In genomic region chr17:74452841-74453661, GRCh38 we compare ENCODE assay signal across 9 cellular contexts. TPM values are rescaled to one million over a fixed set of nuclear protein-coding genes. Genes with fewer than 3 reads are reported as not detected.
A peak's percentile ranks its signal among the peaks of the same experiment; 100 is the strongest.
DNase-seq lines count a peak whose midpoint lies in the region; ATAC-seq and TF ChIP-seq lines count a peak whose summit lies in the region.
"Had no signal": no experiment of that assay in that cellular context is flagged by ENCODE, and none has a peak within 500 bp of the region (broad histone marks: within the 10 kb centered on the region; RNA-seq: fewer than 3 reads in every experiment).

No MANE protein-coding gene starts in this region.

- H3K27ac ChIP-seq in GM23338 (ENCODE audit: low read depth) = no peak overlapping the region
- H3K27ac ChIP-seq in right cardiac atrium (ENCODE audit: low read length) = peak overlapping the region; percentile 53
- H3K27ac ChIP-seq: epithelial cell of prostate had no signal

- H3K27me3 ChIP-seq in GM23338 (ENCODE audit: insufficient read depth) (peaks cover 28% of the 10 kb centered on the region), right cardiac atrium (ENCODE audit: control insufficient read depth, insufficient read depth) (no peaks in the 10 kb centered on the region)

- H3K79me2 ChIP-seq in GM23338 (replicated peaks; ENCODE audit: insufficient read depth) = no peaks in the 10 kb centered on the region

- CTCF ChIA-PET in T-cell (lab: Charles Lee) = interaction anchor here in 1 of 2 donors (0.5 kb wide), 1 partner anchor 89 kb away, joined by 3 read pairs; no protein-coding TSS in a partner anchor

- TF ChIP-seq CTCF in GM23338 (conservative IDR thresholded peaks at IDR 0.05; ENCODE audit: low read depth in 2 of 2) = no peak

- H3F3A ChIP-seq in GM23338 (replicated peaks; ENCODE audit: low read depth) = no peaks in the 10 kb centered on the region; the same call in 1 of the 2 replicates

- H3K4me1 ChIP-seq in GM23338 (ENCODE audit: insufficient read depth) = peaks cover 18% of the 10 kb centered on the region
- peaks cover 15% of the 10 kb centered on the region for H3K4me1 ChIP-seq in right cardiac atrium (ENCODE audit: control insufficient read depth, insufficient read depth, low read length)

- no peaks in the 10 kb centered on the region for H4K20me1 ChIP-seq in GM23338 (replicated peaks; ENCODE audit: insufficient read depth)

- WGBS in right cardiac atrium = 54% methylated on average over 22 of the region's 22 CpGs

- H3K4me1 Mint-ChIP-seq in GM23338 (peaks cover 45% of the 10 kb centered on the region), T-cell (peaks cover 5 to 32% (median 23%) of the 10 kb centered on the region in 3 donors)

- H3K27ac Mint-ChIP-seq in GM23338 (no peak overlapping the region), T-cell (no peak overlapping the region)

- H3K9me3 Mint-ChIP-seq in GM23338 (no peaks in the 10 kb centered on the region), T-cell (no peaks in the 10 kb centered on the region)

- no peaks in the 10 kb centered on the region for H3K9me2 ChIP-seq in GM23338 (ENCODE audit: insufficient read depth)

- POLR2A ChIA-PET in T-cell (lab: Charles Lee) = no interaction called here

- ATAC-seq in GM23338 (peak; percentile 7), T-cell (replicated peaks in 1 of 4) (no peak), right cardiac atrium (no peak), HG03354 (IDR thresholded peaks at IDR 0.05; ENCODE audit: poor library complexity, severe bottlenecking, unreplicated experiment) (no peak), HG02852 (IDR thresholded peaks at IDR 0.05; ENCODE audit: unreplicated experiment) (no peak)

- intact Hi-C loops in right cardiac atrium (cut with DNase I) = loop anchor here in 2 of 4 donors (10.0 kb wide), 2 partner anchors 148 to 238 kb away; partner anchors contain the start of gene TTYH2 (in 1 of the 2)

- H3K4me3 ChIP-seq in GM23338 (peak overlapping the region; percentile 66), right cardiac atrium (ENCODE audit: low read length) (peak overlapping the region; percentile 54)

- H3K4me2 ChIP-seq in GM23338 = peak overlapping the region; percentile 94

- peak overlapping the region; percentile 87; the same call in 1 of the 2 replicates for H2AFZ ChIP-seq in GM23338

- DNase-seq in GM23338 (ENCODE audit: low spot score) = no peak
- DNase-seq in T-cell = no peak
- DNase-seq in right cardiac atrium = peak in 2 of 3 donors; percentile 73 to 76
- peak; percentile 49 for DNase-seq in retina
- DNase-seq in NCI-H187 (lab: John Stamatoyannopoulos, UW) = no peak
- DNase-seq in mucosa of gallbladder (ENCODE audit: low spot score) = no peak

- H3K9me3 ChIP-seq in right cardiac atrium (ENCODE audit: control insufficient read depth, low read length) = no peaks in the 10 kb centered on the region

- H3K36me3 Mint-ChIP-seq in GM23338 (ENCODE audit: low read depth) = no peaks in the 10 kb centered on the region
- no peaks in the 10 kb centered on the region for H3K36me3 Mint-ChIP-seq in T-cell

- H3K36me3 ChIP-seq in GM23338 (ENCODE audit: insufficient read depth) = no peaks in the 10 kb centered on the region

- peak overlapping the region; percentile 67 for H3K4me3 Mint-ChIP-seq in GM23338
- peak overlapping the region; percentile 21 to 62 (median 49) for H3K4me3 Mint-ChIP-seq in T-cell

- H3K27me3 Mint-ChIP-seq in GM23338 (ENCODE audit: insufficient read depth, low read depth, poor library complexity) (peaks cover 31% of the 10 kb centered on the region), T-cell (peaks cover 4% of the 10 kb centered on the region in 2 donors)

TF ChIP-seq in GM23338, 12 proteins besides CTCF, POLR2A, EP300 and RAD21:
- TF ChIP-seq, protein P1, sequence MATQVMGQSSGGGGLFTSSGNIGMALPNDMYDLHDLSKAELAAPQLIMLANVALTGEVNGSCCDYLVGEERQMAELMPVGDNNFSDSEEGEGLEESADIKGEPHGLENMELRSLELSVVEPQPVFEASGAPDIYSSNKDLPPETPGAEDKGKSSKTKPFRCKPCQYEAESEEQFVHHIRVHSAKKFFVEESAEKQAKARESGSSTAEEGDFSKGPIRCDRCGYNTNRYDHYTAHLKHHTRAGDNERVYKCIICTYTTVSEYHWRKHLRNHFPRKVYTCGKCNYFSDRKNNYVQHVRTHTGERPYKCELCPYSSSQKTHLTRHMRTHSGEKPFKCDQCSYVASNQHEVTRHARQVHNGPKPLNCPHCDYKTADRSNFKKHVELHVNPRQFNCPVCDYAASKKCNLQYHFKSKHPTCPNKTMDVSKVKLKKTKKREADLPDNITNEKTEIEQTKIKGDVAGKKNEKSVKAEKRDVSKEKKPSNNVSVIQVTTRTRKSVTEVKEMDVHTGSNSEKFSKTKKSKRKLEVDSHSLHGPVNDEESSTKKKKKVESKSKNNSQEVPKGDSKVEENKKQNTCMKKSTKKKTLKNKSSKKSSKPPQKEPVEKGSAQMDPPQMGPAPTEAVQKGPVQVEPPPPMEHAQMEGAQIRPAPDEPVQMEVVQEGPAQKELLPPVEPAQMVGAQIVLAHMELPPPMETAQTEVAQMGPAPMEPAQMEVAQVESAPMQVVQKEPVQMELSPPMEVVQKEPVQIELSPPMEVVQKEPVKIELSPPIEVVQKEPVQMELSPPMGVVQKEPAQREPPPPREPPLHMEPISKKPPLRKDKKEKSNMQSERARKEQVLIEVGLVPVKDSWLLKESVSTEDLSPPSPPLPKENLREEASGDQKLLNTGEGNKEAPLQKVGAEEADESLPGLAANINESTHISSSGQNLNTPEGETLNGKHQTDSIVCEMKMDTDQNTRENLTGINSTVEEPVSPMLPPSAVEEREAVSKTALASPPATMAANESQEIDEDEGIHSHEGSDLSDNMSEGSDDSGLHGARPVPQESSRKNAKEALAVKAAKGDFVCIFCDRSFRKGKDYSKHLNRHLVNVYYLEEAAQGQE (IDR thresholded peaks at IDR 0.05; ENCODE audit: unreplicated experiment) = peak; percentile 48
- TF ChIP-seq JUNB (IDR thresholded peaks at IDR 0.05; ENCODE audit: unreplicated experiment) = no peak

RNA-seq across cellular contexts. Expression of gene CD300A, which starts 13.4 kb away (rescaled TPM):
- 0.45 and 0.70 TPM in 2 replicates for total RNA-seq in GM23338 (2014; rRNA removed; shearing (Covaris generic))
- polyA plus RNA-seq in GM23338 (2016; fragmentation: Nextera tagmentation; extraction: Ambion mirVana) (0.37 and 0.54 TPM in 2 replicates), right cardiac atrium (2.2 TPM)
- total RNA-seq in T-cell (10 to 100 TPM in 4 of 5 donors, 1 to 10 TPM in 1; 9.2 to 18.8 (median 12.5) TPM), right cardiac atrium (1 to 10 TPM; 4.8 to 5.7 (median 5.4) TPM), mucosa of gallbladder (15.2 TPM)

RNA-seq across cellular contexts. Expression of gene GPRC5C, which starts 21.2 kb away (rescaled TPM):
- total RNA-seq in GM23338 (2014; rRNA removed; shearing (Covaris generic)) = 20.7 and 22.4 TPM in 2 replicates
- polyA plus RNA-seq in GM23338 (2016; fragmentation: Nextera tagmentation; extraction: Ambion mirVana) (8.9 and 9.0 TPM in 2 replicates), right cardiac atrium (26.5 TPM)
- total RNA-seq in T-cell (1 to 10 TPM in 1 of 5 donors, under 1 TPM in 2, not detected in 2; 0.46 to 1.5 (median 0.55) TPM), right cardiac atrium (10 to 100 TPM; 27.3 to 40.8 (median 32.1) TPM), mucosa of gallbladder (148 TPM)

Comparison
In these comparisons a context has a peak if more than half of its experiments do, and no peak if none do; other contexts are left out.
1. DNase-seq: peak in right cardiac atrium (2 of 3) and retina (single experiment); none in GM23338 (single experiment), T-cell (0 of 34), NCI-H187 (0 of 2) and mucosa of gallbladder (single experiment).